Comparison of ENCODE assay signal across 23 cellular contexts in the genomic region with DNA sequence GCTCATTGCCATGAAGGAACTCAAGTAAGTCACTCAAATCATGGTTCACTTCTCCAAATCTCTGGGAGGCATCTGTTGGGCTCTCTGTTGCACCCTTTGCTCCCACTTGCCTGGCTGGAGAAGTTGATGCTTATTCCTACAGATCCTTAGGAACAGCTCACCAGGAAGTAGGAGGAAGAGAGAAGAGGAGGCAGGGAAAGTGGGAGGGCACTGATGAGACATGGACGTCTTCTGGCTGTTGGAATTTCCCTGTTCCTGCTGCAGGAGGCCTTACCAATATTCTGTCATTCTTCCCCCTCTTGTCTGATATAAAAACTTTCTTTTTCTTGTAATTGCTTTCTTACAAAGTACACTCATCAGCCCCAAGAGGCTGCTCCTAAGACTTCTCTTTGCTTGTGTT. TPM values are rescaled to one million over a fixed set of nuclear protein-coding genes. Genes with fewer than 3 reads are reported as not detected.
"Had no signal": no experiment of that assay in that cellular context is flagged by ENCODE, and none has a peak within 500 bp of the region (broad histone marks: within the 10 kb centered on the region; RNA-seq: fewer than 3 reads in every experiment).

No MANE protein-coding gene starts in this region.

- H3K4me1 ChIP-seq: ascending aorta, foreskin keratinocyte, prostate gland, uterus had no signal

- H3K27ac Mint-ChIP-seq: activated naive CD4-positive, alpha-beta T cell treated with anti-CD3 and anti-CD28 coated beads, Interleukin-2, amount 50 U/mL, for 72 hours; immature natural killer cell; memory B cell; nephron had no signal

- H3K36me3 ChIP-seq: uterus had no signal

- H3K9me3 Mint-ChIP-seq: activated naive CD4-positive, alpha-beta T cell treated with anti-CD3 and anti-CD28 coated beads, Interleukin-2, amount 50 U/mL, for 72 hours; endodermal cell; immature natural killer cell; memory B cell; nephron had no signal

- DNase-seq: activated T-cell treated with anti-CD3 and anti-CD28 coated beads, Interleukin-2, amount 50 U/mL, for 1 hour; endodermal cell; foreskin keratinocyte; immature natural killer cell; left ventricle myocardium superior; stimulated activated CD4-positive, alpha-beta T cell treated with anti-CD3 and anti-CD28 coated beads, Interleukin-4, amount 100 ng/mL, for 24 hours; stimulated activated naive CD8-positive, alpha-beta T cell treated with anti-CD3 and anti-CD28 coated beads, Interleukin-15, Interleukin-2, amounts not matched to agents 100 U/mL and 50 U/mL, for 24 hours; T-helper 1 cell; trophoblast cell; uterus had no signal

- H3K4me3 ChIP-seq: ascending aorta, coronary artery, prostate gland, right atrium auricular region, suprapubic skin, uterus had no signal

- ATAC-seq: activated naive CD4-positive, alpha-beta T cell treated with anti-CD3 and anti-CD28 coated beads, Interleukin-2, amount 50 U/mL, for 72 hours; foreskin keratinocyte; left ventricle myocardium superior; stimulated activated naive CD8-positive, alpha-beta T cell treated with anti-CD3 and anti-CD28 coated beads, Interleukin-15, Interleukin-2, amounts not matched to agents 100 U/mL and 50 U/mL, for 24 hours had no signal

- H3K4me3 Mint-ChIP-seq: endodermal cell, immature natural killer cell, memory B cell, nephron had no signal

- H3K27me3 Mint-ChIP-seq: memory B cell had no signal

- H3K9me3 ChIP-seq: ascending aorta, prostate gland, right atrium auricular region, suprapubic skin, uterus had no signal

- H3K27me3 ChIP-seq: ascending aorta, foreskin keratinocyte, right atrium auricular region, suprapubic skin, uterus had no signal

- H3K27ac ChIP-seq: ascending aorta, foreskin keratinocyte, prostate gland, right atrium auricular region, suprapubic skin, uterus had no signal

RNA-seq across cellular contexts. Expression of gene C22orf23, which starts 13.7 kb away (rescaled TPM):
- total RNA-seq: activated naive CD4-positive, alpha-beta T cell treated with anti-CD3 and anti-CD28 coated beads, Interleukin-2, amount 50 U/mL, for 72 hours; ascending aorta; epithelial cell of proximal tubule; kidney epithelial cell; mononuclear cell; suprapubic skin had no signal
- polyA plus RNA-seq: immature natural killer cell had no signal

RNA-seq across cellular contexts. Expression of gene SOX10, which starts 17.2 kb away (rescaled TPM):
- total RNA-seq: activated naive CD4-positive, alpha-beta T cell treated with anti-CD3 and anti-CD28 coated beads, Interleukin-2, amount 50 U/mL, for 72 hours; epithelial cell of proximal tubule; fibroblast of lung; foreskin keratinocyte; kidney epithelial cell; mononuclear cell; myocyte had no signal
- polyA plus RNA-seq: fibroblast of lung, immature natural killer cell had no signal
